In the genomic region with DNA sequence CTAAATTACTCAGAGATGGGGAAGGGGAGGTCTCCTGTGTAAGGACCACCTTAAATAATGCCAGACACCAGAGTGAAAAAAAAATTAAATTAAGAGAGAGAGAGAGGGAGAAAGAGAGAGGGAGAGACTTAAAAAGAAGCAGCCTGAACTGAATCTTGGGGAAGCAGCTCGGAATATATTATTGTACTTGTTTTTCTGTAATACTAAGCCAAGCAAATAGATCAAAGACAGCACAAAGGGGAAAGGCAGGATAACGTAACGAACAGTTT, we compare ENCODE assay signal across 8 cellular contexts. TPM values are rescaled to one million over a fixed set of nuclear protein-coding genes. Genes with fewer than 3 reads are reported as not detected.
DNase-seq lines count a peak whose midpoint lies in the region; ATAC-seq, FAIRE-seq and TF ChIP-seq lines count a peak whose summit lies in the region.

No MANE protein-coding gene starts in this region.

- CTCF ChIA-PET in A549 (lab: Yijun Ruan, JAX) = no interaction called here
- CTCF ChIA-PET in Caco-2 (lab: Charles Lee) = no interaction called here

- peak overlapping the region; percentile 93 to 95; a peak in 2 of 6 replicates for H3K27ac ChIP-seq in A549
- no peak overlapping the region for H3K27ac ChIP-seq in HUES64 (ENCODE audit: low read depth, low read length)

- no peaks in the 10 kb centered on the region for H3K9me3 Mint-ChIP-seq in dendritic cell treated with granulocyte-macrophage colony-stimulating factor and Interleukin-4, amounts not matched to agents 40 ng/mL and 50 ng/mL, for 4 days
- H3K9me3 Mint-ChIP-seq in natural killer cell (peaks cover 2 to 3% of the 10 kb centered on the region in 2 donors), Caco-2 (ENCODE audit: unreplicated experiment) (no peaks in the 10 kb centered on the region)

- H3K4me2 ChIP-seq in A549 = peak overlapping the region; percentile 91

- no peaks in the 10 kb centered on the region for H3K36me3 Mint-ChIP-seq in dendritic cell treated with granulocyte-macrophage colony-stimulating factor and Interleukin-4, amounts not matched to agents 40 ng/mL and 50 ng/mL, for 4 days (ENCODE audit: low read depth)
- H3K36me3 Mint-ChIP-seq in natural killer cell = peaks cover 30% of the 10 kb centered on the region
- H3K36me3 Mint-ChIP-seq in Caco-2 (ENCODE audit: insufficient read depth, unreplicated experiment) = no peaks in the 10 kb centered on the region

- intact Hi-C loops in dendritic cell treated with granulocyte-macrophage colony-stimulating factor and Interleukin-4, amounts not matched to agents 40 ng/mL and 50 ng/mL, for 4 days (cut with micrococcal nuclease) = no loop called here
- intact Hi-C loops in natural killer cell (cut with micrococcal nuclease) (no loop called here), Caco-2 (cut with micrococcal nuclease; ENCODE audit: unreplicated experiment) (no loop called here)

- peaks cover 88% of the 10 kb centered on the region for H3K27me3 ChIP-seq in HUES64 (ENCODE audit: insufficient read depth, low read length)
- H3K27me3 ChIP-seq in Caco-2 (replicated peaks; ENCODE audit: control insufficient read depth, insufficient read depth, low read length) = peaks cover 3% of the 10 kb centered on the region; the same call in 1 of the 2 replicates

- ATAC-seq in A549 (no peak), natural killer cell (no peak), HG02763 (IDR thresholded peaks at IDR 0.05; ENCODE audit: unreplicated experiment) (no peak)

- FAIRE-seq in A549 (lab: Jason Lieb, UNC) = no peak

- TF ChIP-seq EP300 in A549 (IDR thresholded peaks at IDR 0.05) = no peak

- POLR2A ChIA-PET in A549 (lab: Yijun Ruan, JAX) (no interaction called here), Caco-2 (lab: Charles Lee) (no interaction called here)

- peaks cover 40% of the 10 kb centered on the region for H3K4me1 Mint-ChIP-seq in dendritic cell treated with granulocyte-macrophage colony-stimulating factor and Interleukin-4, amounts not matched to agents 40 ng/mL and 50 ng/mL, for 4 days (ENCODE audit: low read depth)
- H3K4me1 Mint-ChIP-seq in natural killer cell (peaks cover 55% of the 10 kb centered on the region in 2 donors), Caco-2 (ENCODE audit: low read depth, unreplicated experiment) (peaks cover 5% of the 10 kb centered on the region)

- peak overlapping the region; percentile 59; the same call in 1 of the 2 replicates for H3K9ac ChIP-seq in HUES64 (ENCODE audit: low read depth, low read length)

- TF ChIP-seq CTCF in A549 (IDR thresholded peaks at IDR 0.05) (no peak), natural killer cell (IDR thresholded peaks at IDR 0.05) (no peak), Caco-2 (IDR thresholded peaks at IDR 0.05; ENCODE audit: insufficient read depth in 1 of 2, low read depth in 1 of 2, low read length in 1 of 2, severe bottlenecking in 1 of 2, unreplicated experiment in 1 of 2) (no peak), GM13977 (IDR thresholded peaks at IDR 0.05; ENCODE audit: extremely low read depth, insufficient read depth, missing control alignments) (no peak)

- no peak for DNase-seq in A549 (ENCODE audit: low read depth in 1 of 2, low spot score in 1 of 2)
- no peak for DNase-seq in natural killer cell
- DNase-seq in Caco-2 = no peak
- DNase-seq in OCI-M1 (lab: John Stamatoyannopoulos, UW) = no peak
- no peak for DNase-seq in GM13977 (ENCODE audit: low spot score)

- H3K27me3 Mint-ChIP-seq in dendritic cell treated with granulocyte-macrophage colony-stimulating factor and Interleukin-4, amounts not matched to agents 40 ng/mL and 50 ng/mL, for 4 days = no peaks in the 10 kb centered on the region
- H3K27me3 Mint-ChIP-seq in natural killer cell (ENCODE audit: low read depth in 2 of 2) (peaks cover 6 to 9% of the 10 kb centered on the region in 2 donors), Caco-2 (ENCODE audit: insufficient read depth, unreplicated experiment) (peaks cover 25% of the 10 kb centered on the region)

- H3K9me3 ChIP-seq in A549 (no peaks in the 10 kb centered on the region), HUES64 (ENCODE audit: insufficient read depth, low read depth, low read length) (no peaks in the 10 kb centered on the region), Caco-2 (no peaks in the 10 kb centered on the region)

- H3K4me1 ChIP-seq in A549 (peaks cover 33% of the 10 kb centered on the region), HUES64 (ENCODE audit: insufficient read depth, low read length) (peaks cover 64% of the 10 kb centered on the region), Caco-2 (no peaks in the 10 kb centered on the region)

- no peak for TF ChIP-seq RAD21 in A549 (conservative IDR thresholded peaks at IDR 0.05 in 1 of 2, IDR thresholded peaks at IDR 0.05 in 1 of 2)

- H3K27ac Mint-ChIP-seq in dendritic cell treated with granulocyte-macrophage colony-stimulating factor and Interleukin-4, amounts not matched to agents 40 ng/mL and 50 ng/mL, for 4 days = no peak overlapping the region
- no peak overlapping the region for H3K27ac Mint-ChIP-seq in natural killer cell
- H3K27ac Mint-ChIP-seq in Caco-2 (ENCODE audit: unreplicated experiment) = no peak overlapping the region

- in situ Hi-C loops in GM13977 (cut with MboI; ENCODE audit: low pct_unique_long_range_greater_than_20kb, low sequenced_read_pairs, unreplicated experiment) = loop anchor here (10.0 kb wide), 1 partner anchor 351 kb away; no protein-coding TSS in a partner anchor

- BruUV-seq in Caco-2 (replicated peaks; lab: Mats Ljungman, UMichigan) = no TSS peak

- TF ChIP-seq POLR2A in A549 (IDR thresholded peaks at IDR 0.05; ENCODE audit: low read length) = no peak

- peak overlapping the region; percentile 86 for H3K4me3 Mint-ChIP-seq in dendritic cell treated with granulocyte-macrophage colony-stimulating factor and Interleukin-4, amounts not matched to agents 40 ng/mL and 50 ng/mL, for 4 days
- H3K4me3 Mint-ChIP-seq in natural killer cell = peak overlapping the region; percentile 95
- H3K4me3 Mint-ChIP-seq in Caco-2 (ENCODE audit: unreplicated experiment) = no peak overlapping the region

- 63% methylated on average over 3 of the region's 3 CpGs for WGBS in A549 (ENCODE audit: missing lambda C conversion rate)
- 5% methylated on average over 2 of the region's 3 CpGs for WGBS in HUES64

- H3K4me3 ChIP-seq in A549 = peak overlapping the region; percentile 92
- H3K4me3 ChIP-seq in HUES64 (ENCODE audit: low read length) = peak overlapping the region; percentile 75
- H3K4me3 ChIP-seq in Caco-2 (ENCODE audit: low read depth, low read length) = no peak overlapping the region

- H3K36me3 ChIP-seq in HUES64 (ENCODE audit: insufficient read depth, low read length) (no peaks in the 10 kb centered on the region), Caco-2 (ENCODE audit: control insufficient read depth, insufficient read depth, low read length) (no peaks in the 10 kb centered on the region)

TF ChIP-seq in A549, 52 proteins besides CTCF, POLR2A, EP300 and RAD21:
- TF ChIP-seq KDM1A (IDR thresholded peaks at IDR 0.05; ENCODE audit: low read depth) = no peak
- TF ChIP-seq POLR2AphosphoS2 (conservative IDR thresholded peaks at IDR 0.05; ENCODE audit: low read length) = no peak
- TF ChIP-seq RNF2 (IDR thresholded peaks at IDR 0.05; ENCODE audit: borderline replicate concordance, low read depth) = no peak
- no peak for TF ChIP-seq ZC3H11A (IDR thresholded peaks at IDR 0.05)
- TF ChIP-seq BHLHE40 (IDR thresholded peaks at IDR 0.05; ENCODE audit: low read depth, low read length) = no peak
- no peak for TF ChIP-seq CHD4 (IDR thresholded peaks at IDR 0.05; ENCODE audit: borderline replicate concordance)
- no peak for TF ChIP-seq SMC3 (IDR thresholded peaks at IDR 0.05)
- TF ChIP-seq PHF8 (IDR thresholded peaks at IDR 0.05; ENCODE audit: borderline replicate concordance, low read depth) = no peak
- TF ChIP-seq TP53 (CRISPR knock-in tag; IDR thresholded peaks at IDR 0.05) = no peak
- no peak for TF ChIP-seq SREBF2 (IDR thresholded peaks at IDR 0.05)

RNA-seq across cellular contexts. Expression of gene ZEB2, which starts 4.6 kb away (rescaled TPM):
- polyA plus RNA-seq in A549 (2011; rRNA removed) (6.6 and 7.0 TPM in 2 replicates), A549 (2017; fragmentation: RNase III; extraction: RNeasy Plus Mini Kit Qiagen cat#74134 plus additional on column Dnase treatment) (3.3 to 4.2 TPM (median 3.8 TPM) in 3 replicates)
- 2.3 and 2.9 TPM in 2 replicates for polyA plus RNA-seq in A549 (2012; cell fraction: cytosol; rRNA removed)
- 3.0 and 4.2 TPM in 2 replicates for polyA plus RNA-seq in A549 (2012; cell fraction: nucleus; rRNA removed)
- polyA minus RNA-seq in A549 (2011; rRNA and poly(A)+ RNA removed) = 11.6 and 13.4 TPM in 2 replicates
- 16.7 TPM for polyA plus RNA-seq in HUES64 (2013, experiment 1 of 2)
- polyA plus RNA-seq in HUES64 (2013, experiment 2 of 2) = 24.0 TPM
- total RNA-seq in natural killer cell (1,000 to 10,000 TPM in 1 of 3 donors, 100 to 1,000 TPM in 2; 718 to 1,143 (median 944) TPM), Caco-2 (2022) (not detected in 2 replicates)

Comparison
In these comparisons a context has a peak if more than half of its experiments do, and no peak if none do; other contexts are left out.
1. RNA of gene ZEB2, which starts 4.6 kb away (total RNA-seq): 718 to 1,143 TPM in natural killer cell; not detected in Caco-2; every median in the first group is over 100 times any median in the second.